In genomic region chr11:59088164-59088563, GRCh38 we compare ENCODE assay signal across 28 cellular contexts. TPM values are rescaled to one million over a fixed set of nuclear protein-coding genes. Genes with fewer than 3 reads are reported as not detected.
A peak's percentile ranks its signal among the peaks of the same experiment; 100 is the strongest.
DNase-seq lines count a peak whose midpoint lies in the region; ATAC-seq, FAIRE-seq and TF ChIP-seq lines count a peak whose summit lies in the region.
"Had no signal": no experiment of that assay in that cellular context is flagged by ENCODE, and none has a peak within 500 bp of the region (broad histone marks: within the 10 kb centered on the region; RNA-seq: fewer than 3 reads in every experiment).

No MANE protein-coding gene starts in this region.

- no peaks in the 10 kb centered on the region for H3K36me3 ChIP-seq in SJCRH30
- H3K36me3 ChIP-seq: BLaER1 treated with 17β-estradiol and CSF1 and Interleukin-3, amounts not matched to agents 10 nM and 100 nM; Peyer's patch had no signal

- H3K9me3 ChIP-seq in SJCRH30 (replicated peaks), result no peaks in the 10 kb centered on the region
- H3K9me3 ChIP-seq: BLaER1 treated with 17β-estradiol and CSF1 and Interleukin-3, amounts not matched to agents 10 nM and 100 nM; Peyer's patch had no signal

- FAIRE-seq in GM12891 (lab: Jason Lieb, UNC), result peak; percentile 13
- FAIRE-seq: A204.1, G401.6 had no signal

- TF ChIP-seq POLR2A in GM12891 (IDR thresholded peaks at IDR 0.05; ENCODE audit: low read depth, low read length), result no peak

- CTCF ChIA-PET in activated B cell treated with CpG ODN at 0.5 μM for 24 hours (lab: Charles Lee), result interaction anchor here (0.7 to 1.7 kb wide), 4 partner anchors 10 to 130 kb away, joined by 3 to 6 read pairs (median 4); no protein-coding TSS in a partner anchor

- POLR2A ChIA-PET in activated B cell treated with CpG ODN at 0.5 μM for 24 hours (lab: Charles Lee), result interaction anchor here (0.8 to 1.4 kb wide), 8 partner anchors 8 to 56 kb away, joined by 3 to 7 read pairs (median 4); partner anchors contain the start of gene FAM111B

- no peak overlapping the region for H3K4me3 Mint-ChIP-seq in activated B cell treated with CpG ODN at 0.5 μM for 24 hours
- H3K4me3 Mint-ChIP-seq in stimulated activated naive B cell treated with anti-CD40 and anti-IgM and Interleukin-4, amounts not matched to agents 10 μg/mL and 1 μg/mL and 100 μg/mL, for 72 hours, result no peak overlapping the region
- H3K4me3 Mint-ChIP-seq: CD4-positive, alpha-beta memory T cell; T-helper 1 cell treated with Interleukin-12 subunit alpha and Interleukin-12 subunit beta and Interleukin-4 antibody, amounts not matched to agents 30 μg/mL and 1 μg/mL, for 36 hours had no signal

- H3K9me3 Mint-ChIP-seq in activated B cell treated with CpG ODN at 0.5 μM for 24 hours, result no peaks in the 10 kb centered on the region
- no peaks in the 10 kb centered on the region for H3K9me3 Mint-ChIP-seq in stimulated activated naive B cell treated with anti-CD40 and anti-IgM and Interleukin-4, amounts not matched to agents 10 μg/mL and 1 μg/mL and 100 μg/mL, for 72 hours
- H3K9me3 Mint-ChIP-seq: CD4-positive, alpha-beta memory T cell; T-helper 1 cell treated with Interleukin-12 subunit alpha and Interleukin-12 subunit beta and Interleukin-4 antibody, amounts not matched to agents 30 μg/mL and 1 μg/mL, for 36 hours had no signal

- peak overlapping the region; percentile 81 for H3K27ac Mint-ChIP-seq in activated B cell treated with CpG ODN at 0.5 μM for 24 hours
- no peak overlapping the region for H3K27ac Mint-ChIP-seq in stimulated activated naive B cell treated with anti-CD40 and anti-IgM and Interleukin-4, amounts not matched to agents 10 μg/mL and 1 μg/mL and 100 μg/mL, for 72 hours
- H3K27ac Mint-ChIP-seq: CD4-positive, alpha-beta memory T cell; T-helper 1 cell treated with Interleukin-12 subunit alpha and Interleukin-12 subunit beta and Interleukin-4 antibody, amounts not matched to agents 30 μg/mL and 1 μg/mL, for 36 hours had no signal

- intact Hi-C loops in activated B cell treated with CpG ODN at 0.5 μM for 24 hours (cut with micrococcal nuclease), result loop anchor here (1.0 to 2.0 kb wide), 2 partner anchors 10 to 15 kb away; no protein-coding TSS in a partner anchor

- H3K27ac ChIP-seq in SJCRH30, result no peak overlapping the region
- H3K27ac ChIP-seq: BLaER1 treated with 17β-estradiol and CSF1 and Interleukin-3, amounts not matched to agents 10 nM and 100 nM; GM23248; SK-N-MC had no signal

- no peak overlapping the region for H3K4me3 ChIP-seq in SJCRH30
- H3K4me3 ChIP-seq: BLaER1 treated with 17β-estradiol and CSF1 and Interleukin-3, amounts not matched to agents 10 nM and 100 nM; GM23248; Peyer's patch; SK-N-MC had no signal

- H3K4me1 Mint-ChIP-seq in activated B cell treated with CpG ODN at 0.5 μM for 24 hours, result peaks cover 55% of the 10 kb centered on the region
- peaks cover 25 to 56% of the 10 kb centered on the region in 2 donors for H3K4me1 Mint-ChIP-seq in stimulated activated naive B cell treated with anti-CD40 and anti-IgM and Interleukin-4, amounts not matched to agents 10 μg/mL and 1 μg/mL and 100 μg/mL, for 72 hours
- H3K4me1 Mint-ChIP-seq: CD4-positive, alpha-beta memory T cell had no signal

- H3K36me3 Mint-ChIP-seq in activated B cell treated with CpG ODN at 0.5 μM for 24 hours (ENCODE audit: low read depth), result peaks cover 23% of the 10 kb centered on the region
- peaks cover 9 to 16% of the 10 kb centered on the region in 2 donors for H3K36me3 Mint-ChIP-seq in stimulated activated naive B cell treated with anti-CD40 and anti-IgM and Interleukin-4, amounts not matched to agents 10 μg/mL and 1 μg/mL and 100 μg/mL, for 72 hours
- H3K36me3 Mint-ChIP-seq: CD4-positive, alpha-beta memory T cell had no signal

- DNase-seq in GM12891 (ENCODE audit: insufficient read length, low spot score), result no peak
- peak; percentile 55 for DNase-seq in NAMALWA (ENCODE audit: low spot score)
- no peak for DNase-seq in activated B cell treated with CpG ODN at 0.5 μM for 24 hours
- DNase-seq in stimulated activated naive B cell treated with anti-CD40 and anti-IgM and Interleukin-4, amounts not matched to agents 10 μg/mL and 1 μg/mL and 100 μg/mL, for 72 hours, result no peak
- DNase-seq in stimulated activated naive CD4-positive, alpha-beta T cell (lab: John Stamatoyannopoulos, UW), result no peak
- no peak for DNase-seq in SJCRH30
- DNase-seq: CD4-positive, alpha-beta memory T cell; COR-L47; DMS53; GM23248; H7; KBM-7; MM.1S; NCI-H1105 treated with DMSO at 0.1 percent for 48 hours; NCI-H146; NCI-H2029; NCI-H446 treated with DMSO at 0.1 percent for 48 hours; NCI-H526 treated with DMSO at 0.1 percent for 48 hours; SHP77 treated with DMSO at 0.1 percent for 48 hours; SW 1271 had no signal

- no peak for TF ChIP-seq CTCF in activated B cell treated with CpG ODN at 0.5 μM for 24 hours (IDR thresholded peaks at IDR 0.05)

- H3K27me3 ChIP-seq in SJCRH30, result no peaks in the 10 kb centered on the region
- H3K27me3 ChIP-seq: BLaER1 treated with 17β-estradiol and CSF1 and Interleukin-3, amounts not matched to agents 10 nM and 100 nM; Peyer's patch had no signal

- H3K27me3 Mint-ChIP-seq in activated B cell treated with CpG ODN at 0.5 μM for 24 hours, result no peaks in the 10 kb centered on the region
- H3K27me3 Mint-ChIP-seq in stimulated activated naive B cell treated with anti-CD40 and anti-IgM and Interleukin-4, amounts not matched to agents 10 μg/mL and 1 μg/mL and 100 μg/mL, for 72 hours, result no peaks in the 10 kb centered on the region

- H3K4me1 ChIP-seq in SJCRH30, result no peaks in the 10 kb centered on the region
- H3K4me1 ChIP-seq: Peyer's patch had no signal

- ATAC-seq in activated B cell treated with CpG ODN at 0.5 μM for 24 hours (ENCODE audit: low read depth) (peak; percentile 95), HG02885 (IDR thresholded peaks at IDR 0.05; ENCODE audit: poor library complexity, unreplicated experiment) (no peak)
- ATAC-seq in stimulated activated naive B cell treated with anti-CD40 and anti-IgM and Interleukin-4, amounts not matched to agents 10 μg/mL and 1 μg/mL and 100 μg/mL, for 72 hours (replicated peaks), result peak; percentile 82 to 90

TF ChIP-seq in GM12891, 5 proteins besides CTCF, POLR2A, EP300 and RAD21:
- TF ChIP-seq TAF1 (IDR thresholded peaks at IDR 0.05; ENCODE audit: low read depth, low read length) (no peak), SPI1 (IDR thresholded peaks at IDR 0.05; ENCODE audit: low read depth, low read length) (peak; percentile 81), POU2F2 (IDR thresholded peaks at IDR 0.05; ENCODE audit: low read depth, low read length) (no peak)

RNA-seq across cellular contexts. Expression of gene GLYATL1B, which starts 2.1 kb away (rescaled TPM):
- polyA plus RNA-seq in GM12891 (2012; ENCODE audit: low read depth, missing spikeins), result 0.37 TPM
- total RNA-seq in activated B cell treated with CpG ODN at 0.5 μM for 24 hours, result not detected in 2 replicates
- 0.24 and 0.28 TPM in 2 replicates for total RNA-seq in SJCRH30 (2014; rRNA removed; shearing (Covaris generic))
- total RNA-seq: CD4-positive, alpha-beta memory T cell; GM23248; H7; Peyer's patch had no signal
- polyA plus RNA-seq: AG04450; CD4-positive, alpha-beta memory T cell; GM23248 had no signal

RNA-seq across cellular contexts. Expression of gene FAM111B, which starts 18.9 kb away (rescaled TPM):
- 24.7 TPM for polyA plus RNA-seq in GM12891 (2012; ENCODE audit: low read depth, missing spikeins)
- 48.0 and 49.1 TPM in 2 replicates for total RNA-seq in activated B cell treated with CpG ODN at 0.5 μM for 24 hours
- total RNA-seq in SJCRH30 (2014; rRNA removed; shearing (Covaris generic)), result 58.3 and 69.9 TPM in 2 replicates

RNA-seq across cellular contexts. Expression of gene FAM111A, which starts 54.5 kb away (rescaled TPM):
- 26.8 TPM for polyA plus RNA-seq in GM12891 (2012; ENCODE audit: low read depth, missing spikeins)
- 51.5 and 64.3 TPM in 2 replicates for total RNA-seq in activated B cell treated with CpG ODN at 0.5 μM for 24 hours
- 19.8 and 25.5 TPM in 2 replicates for total RNA-seq in SJCRH30 (2014; rRNA removed; shearing (Covaris generic))
